ENCODE assay signal across 10 cellular contexts in genomic region chr11:70055444-70055843, GRCh38. TPM values are rescaled to one million over a fixed set of nuclear protein-coding genes. Genes with fewer than 3 reads are reported as not detected.
"Had no signal": no experiment of that assay in that cellular context is flagged by ENCODE, and none has a peak within 500 bp of the region (broad histone marks: within the 10 kb centered on the region; RNA-seq: fewer than 3 reads in every experiment).

No MANE protein-coding gene starts in this region.

- ATAC-seq: HCT116, HepG2 had no signal

- H2AFZ ChIP-seq: GM23248 had no signal

- H3K27ac ChIP-seq: GM23248, HL-60 had no signal

- H3K9ac ChIP-seq: GM23248 had no signal

- H3K36me3 ChIP-seq: HAP-1 had no signal

- H3K4me1 ChIP-seq: HAP-1 had no signal

- DNase-seq: GM23248, GOT3, H7, HFFc6, KG1 had no signal

- FAIRE-seq: HepG2 had no signal

- H3K4me3 ChIP-seq: GM23248, HAP-1 had no signal

RNA-seq across cellular contexts. Expression of gene ANO1, which starts 22.7 kb away (rescaled TPM):
- total RNA-seq: HepG2, HFFc6 had no signal
- polyA plus RNA-seq: GM23248, HepG2, IgD-negative memory B cell had no signal
